Comparison of ENCODE assay signal across 8 cellular contexts in genomic region chr6:20212392-20213111, GRCh38. TPM values are rescaled to one million over a fixed set of nuclear protein-coding genes. Genes with fewer than 3 reads are reported as not detected.
DNase-seq lines count a peak whose midpoint lies in the region; FAIRE-seq and TF ChIP-seq lines count a peak whose summit lies in the region.

MBOAT1 (minus strand) TSS chr6:20212469; CDS start chr6:20212234, 235 bp downstream.

- H3K36me3 Mint-ChIP-seq in activated naive CD4-positive, alpha-beta T cell treated with anti-CD3 and anti-CD28 coated beads, Interleukin-2, amount 10 ng/mL, durations not matched to agents 7 days and 5 days: peaks cover 1% of the 10 kb centered on the region

- peak within 1 kb of the TSS; percentile 98 for H2AFZ ChIP-seq in osteoblast (ENCODE audit: low read length)

- CTCF ChIA-PET in activated naive CD4-positive, alpha-beta T cell treated with anti-CD3 and anti-CD28 coated beads, Interleukin-2, amount 10 ng/mL, durations not matched to agents 7 days and 5 days (lab: Charles Lee): interaction anchor here (0.8 to 1.9 kb wide), 5 partner anchors 10 to 317 kb away, joined by 3 to 10 read pairs (median 5); no protein-coding TSS in a partner anchor

- 1% methylated on average over 23 to 29 of the region's 60 CpGs for WGBS in thyroid gland, 2 donors

- H3K27me3 ChIP-seq in osteoblast (ENCODE audit: insufficient read depth, low read length): no peaks in the 10 kb centered on the region
- no peaks in the 10 kb centered on the region for H3K27me3 ChIP-seq in thyroid gland

- peaks cover 6% of the 10 kb centered on the region for H3K27me3 Mint-ChIP-seq in activated naive CD4-positive, alpha-beta T cell treated with anti-CD3 and anti-CD28 coated beads, Interleukin-2, amount 10 ng/mL, durations not matched to agents 7 days and 5 days

- H3K27ac Mint-ChIP-seq in activated naive CD4-positive, alpha-beta T cell treated with anti-CD3 and anti-CD28 coated beads, Interleukin-2, amount 10 ng/mL, durations not matched to agents 7 days and 5 days: peak within 1 kb of the TSS; percentile 98

- H3K9me3 ChIP-seq in osteoblast (ENCODE audit: low read depth, low read length) (no peaks in the 10 kb centered on the region), thyroid gland (no peaks in the 10 kb centered on the region)

- H3K27ac ChIP-seq in osteoblast (ENCODE audit: low read depth, low read length): peak within 1 kb of the TSS; percentile 35
- peak within 1 kb of the TSS; percentile 89 to 96 (median 89) for H3K27ac ChIP-seq in thyroid gland

- H3K4me1 ChIP-seq in osteoblast (ENCODE audit: insufficient read depth, low read length): peaks cover 7% of the 10 kb centered on the region
- H3K4me1 ChIP-seq in thyroid gland: peaks cover 11 to 40% of the 10 kb centered on the region in 2 donors

- TF ChIP-seq POLR2A in H54 (IDR thresholded peaks at IDR 0.05; ENCODE audit: low read depth, low read length): peak; percentile 27; the same call in 1 of the 2 replicates
- TF ChIP-seq POLR2A in thyroid gland (IDR thresholded peaks at IDR 0.05): peak in 1 of 2 donors; percentile 94

- H3K4me1 Mint-ChIP-seq in activated naive CD4-positive, alpha-beta T cell treated with anti-CD3 and anti-CD28 coated beads, Interleukin-2, amount 10 ng/mL, durations not matched to agents 7 days and 5 days: peaks cover 43% of the 10 kb centered on the region

- H3K79me2 ChIP-seq in osteoblast (ENCODE audit: insufficient read depth, low read length): no peaks in the 10 kb centered on the region

- H3K9me3 Mint-ChIP-seq in activated naive CD4-positive, alpha-beta T cell treated with anti-CD3 and anti-CD28 coated beads, Interleukin-2, amount 10 ng/mL, durations not matched to agents 7 days and 5 days: no peaks in the 10 kb centered on the region

- FAIRE-seq in H54 (lab: Jason Lieb, UNC): no peak

- DNase-seq in G401 (ENCODE audit: low spot score) (peak; percentile 19), H54 (ENCODE audit: insufficient read length, low spot score) (peak; percentile 73), LoVo (ENCODE audit: low spot score) (peak; percentile 90), SIG-M5 (lab: John Stamatoyannopoulos, UW) (peak; percentile 46), glomerular visceral epithelial cell (ENCODE audit: extremely low spot score) (peak; percentile 95), osteoblast (ENCODE audit: insufficient read length, low spot score, missing footprints) (peak; percentile 96), thyroid gland (peak; percentile 93)
- DNase-seq in activated naive CD4-positive, alpha-beta T cell treated with anti-CD3 and anti-CD28 coated beads, Interleukin-2, amount 10 ng/mL, durations not matched to agents 7 days and 5 days: peak; percentile 83

- H3K36me3 ChIP-seq in osteoblast (ENCODE audit: insufficient read depth, low read length) (no peaks in the 10 kb centered on the region), thyroid gland (no peaks in the 10 kb centered on the region)

- peak within 1 kb of the TSS; percentile 88 for H3K4me3 Mint-ChIP-seq in activated naive CD4-positive, alpha-beta T cell treated with anti-CD3 and anti-CD28 coated beads, Interleukin-2, amount 10 ng/mL, durations not matched to agents 7 days and 5 days

- H4K20me1 ChIP-seq in osteoblast (ENCODE audit: insufficient read depth, low read length): no peaks in the 10 kb centered on the region

- H3K4me3 ChIP-seq in osteoblast (ENCODE audit: insufficient read depth, low read length) (peak within 1 kb of the TSS; percentile 81), thyroid gland (replicated peaks in 1 of 3) (peak within 1 kb of the TSS; percentile 62 to 77 (median 66))

- intact Hi-C loops in thyroid gland (cut with DNase I): no loop called here

- TF ChIP-seq CTCF in osteoblast (IDR thresholded peaks at IDR 0.05; ENCODE audit: extremely low read depth, low read depth, low read length) (no peak), thyroid gland (IDR thresholded peaks at IDR 0.05) (peak in 2 of 6 experiments; percentile 14 to 22)

- in situ Hi-C loops in G401 (cut with HindIII; ENCODE audit: low sequenced_read_pairs): no loop called here

- H3K4me2 ChIP-seq in osteoblast (ENCODE audit: insufficient read depth, low read length): peak within 1 kb of the TSS; percentile 95

RNA-seq across cellular contexts. Expression of gene MBOAT1, which starts in this region (rescaled TPM):
- 1.2 and 1.9 TPM in 2 replicates for total RNA-seq in G401 (2014; rRNA removed; shearing (Covaris generic))
- total RNA-seq in osteoblast (0.88 and 1.4 TPM in 2 replicates), thyroid gland (10 to 100 TPM in 3 of 4 donors, 1 to 10 TPM in 1; 9.6 to 24.3 (median 12.6) TPM)

Comparison
In these comparisons a context has a peak if more than half of its experiments do, and no peak if none do; other contexts are left out.
1. Peak in every context shown above with its lines: DNase-seq, H3K4me3 ChIP-seq and H3K27ac ChIP-seq.
2. DNase-seq: peak in every context shown above with its lines; median percentile 96 in osteoblast; 95 in glomerular visceral epithelial cell; 93 in thyroid gland; 90 in LoVo; 83 in activated naive CD4-positive, alpha-beta T cell treated with anti-CD3 and anti-CD28 coated beads, Interleukin-2, amount 10 ng/mL, durations not matched to agents 7 days and 5 days; 73 in H54; 46 in SIG-M5; 19 in G401.